ENCODE assay signal across 9 cellular contexts in the genomic region with DNA sequence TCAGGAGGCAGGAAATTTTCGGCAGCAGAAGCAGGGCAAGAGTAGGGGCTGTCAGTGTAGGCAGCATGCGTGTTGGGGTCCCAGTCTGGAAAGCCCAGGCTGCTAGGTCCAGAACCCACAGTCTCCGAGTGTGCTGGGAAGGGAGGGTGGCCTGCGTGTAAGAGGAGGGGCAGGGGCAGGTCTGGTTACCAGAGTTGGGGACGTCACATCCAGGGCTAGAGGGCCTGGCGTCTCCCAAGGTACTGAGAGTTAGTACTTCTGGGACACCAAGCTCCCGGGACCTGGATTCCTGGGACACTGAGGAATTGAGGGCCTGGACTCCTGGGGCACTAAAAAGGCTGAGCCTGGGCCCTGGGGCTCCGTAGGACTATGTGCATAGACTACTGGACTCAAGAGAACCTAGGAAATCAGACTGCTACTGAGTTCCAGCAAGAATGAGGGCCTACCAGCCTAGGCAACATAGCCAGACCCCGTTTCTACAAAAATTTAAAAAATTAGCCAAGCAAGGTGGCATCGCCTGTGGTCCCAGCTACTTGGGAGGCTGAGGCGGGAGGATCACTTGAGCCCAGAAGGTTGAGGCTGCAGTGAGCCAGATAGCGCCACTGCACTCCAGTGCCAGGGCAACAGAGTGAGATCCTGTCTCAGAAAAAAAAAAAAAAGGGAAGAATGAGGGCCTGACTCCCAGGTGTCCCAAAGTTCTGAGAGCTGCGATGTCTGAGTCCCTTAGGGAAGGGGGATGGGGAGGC. TPM values are rescaled to one million over a fixed set of nuclear protein-coding genes. Genes with fewer than 3 reads are reported as not detected.
A peak's percentile ranks its signal among the peaks of the same experiment; 100 is the strongest.
DNase-seq lines count a peak whose midpoint lies in the region; ATAC-seq and TF ChIP-seq lines count a peak whose summit lies in the region.
"Had no signal": no experiment of that assay in that cellular context is flagged by ENCODE, and none has a peak within 500 bp of the region (broad histone marks: within the 10 kb centered on the region; RNA-seq: fewer than 3 reads in every experiment).

No MANE protein-coding gene starts in this region.

- H3K4me3 ChIP-seq in BLaER1, result peak overlapping the region; percentile 83
- no peak overlapping the region for H3K4me3 ChIP-seq in NT2/D1 (ENCODE audit: insufficient read length, low read depth)
- peak overlapping the region; percentile 85 for H3K4me3 ChIP-seq in effector memory CD4-positive, alpha-beta T cell (ENCODE audit: insufficient read depth, low read depth, low read length, poor library complexity, severe bottlenecking)

- no peaks in the 10 kb centered on the region for H3K36me3 Mint-ChIP-seq in neural crest cell (ENCODE audit: low read depth)

- no peak for DNase-seq in NT2/D1 (ENCODE audit: low read depth, low spot score)
- no peak for DNase-seq in effector memory CD4-positive, alpha-beta T cell
- DNase-seq in neural crest cell (ENCODE audit: low read depth, low spot score), result no peak
- no peak for DNase-seq in EL
- DNase-seq in midbrain (lab: John Stamatoyannopoulos, UW), result no peak
- DNase-seq in anterior cingulate cortex (lab: John Stamatoyannopoulos, UW), result no peak

- H3K36me3 ChIP-seq in BLaER1 (peaks cover 50% of the 10 kb centered on the region), NT2/D1 (ENCODE audit: insufficient read depth, insufficient read length, low read length) (peaks cover 43% of the 10 kb centered on the region)
- peaks cover 42% of the 10 kb centered on the region for H3K36me3 ChIP-seq in effector memory CD4-positive, alpha-beta T cell (ENCODE audit: control insufficient read depth, insufficient read depth, low read length)

- H3K4me2 ChIP-seq in BLaER1, result peak overlapping the region; percentile 96

- H3K27me3 ChIP-seq in BLaER1, result no peaks in the 10 kb centered on the region
- H3K27me3 ChIP-seq in NT2/D1 (ENCODE audit: insufficient read depth, insufficient read length), result no peaks in the 10 kb centered on the region
- no peaks in the 10 kb centered on the region for H3K27me3 ChIP-seq in effector memory CD4-positive, alpha-beta T cell (replicated peaks; ENCODE audit: control insufficient read depth, insufficient read depth, low read length, poor library complexity, severe bottlenecking)
- H3K27me3 ChIP-seq: SJSA1 had no signal

- H3K4me3 Mint-ChIP-seq in neural crest cell, result peak overlapping the region; percentile 75

- H3K9me3 ChIP-seq in BLaER1 (no peaks in the 10 kb centered on the region), NT2/D1 (ENCODE audit: insufficient read depth, low read length) (no peaks in the 10 kb centered on the region)
- no peaks in the 10 kb centered on the region for H3K9me3 ChIP-seq in effector memory CD4-positive, alpha-beta T cell (ENCODE audit: control insufficient read depth, low read length)
- H3K9me3 ChIP-seq: SJSA1 had no signal

- no peak for ATAC-seq in HG03108 (IDR thresholded peaks at IDR 0.05; ENCODE audit: unreplicated experiment)

- peaks cover 31% of the 10 kb centered on the region for H3K27me3 Mint-ChIP-seq in neural crest cell (ENCODE audit: low read depth)

- no peaks in the 10 kb centered on the region for H3K9me3 Mint-ChIP-seq in neural crest cell

- no peak for TF ChIP-seq CTCF in neural crest cell (conservative IDR thresholded peaks at IDR 0.05)

- no peak overlapping the region for H3K27ac Mint-ChIP-seq in neural crest cell (ENCODE audit: unreplicated experiment)

- H3K4me1 Mint-ChIP-seq in neural crest cell, result no peaks in the 10 kb centered on the region

- H3K9ac ChIP-seq in BLaER1, result peak overlapping the region; percentile 84; the same call in 1 of the 2 replicates
- H3K9ac ChIP-seq in NT2/D1 (ENCODE audit: insufficient read length, low read depth), result peak overlapping the region; percentile 74

- no peaks in the 10 kb centered on the region for H4K20me1 ChIP-seq in BLaER1

- no peak overlapping the region; the same call in 1 of the 2 replicates for H3K27ac ChIP-seq in BLaER1
- peak overlapping the region; percentile 99 for H3K27ac ChIP-seq in effector memory CD4-positive, alpha-beta T cell (ENCODE audit: insufficient read depth, low read length, poor library complexity, severe bottlenecking)
- H3K27ac ChIP-seq: SJSA1 had no signal

- peaks cover 37% of the 10 kb centered on the region for H3K4me1 ChIP-seq in BLaER1
- no peaks in the 10 kb centered on the region for H3K4me1 ChIP-seq in NT2/D1 (ENCODE audit: insufficient read depth, insufficient read length)
- H3K4me1 ChIP-seq in effector memory CD4-positive, alpha-beta T cell (ENCODE audit: control insufficient read depth, insufficient read depth, low read length, poor library complexity, severe bottlenecking), result peaks cover 51% of the 10 kb centered on the region

RNA-seq across cellular contexts. Expression of a gene that starts 2.5 kb away (rescaled TPM):
- 6.4 and 8.0 TPM in 2 replicates for total RNA-seq in neural crest cell

RNA-seq across cellular contexts. Expression of a gene that starts 4.5 kb away (rescaled TPM):
- not detected in 2 replicates for total RNA-seq in neural crest cell
- total RNA-seq: SJSA1 had no signal

RNA-seq across cellular contexts. Expression of a gene that starts 10.2 kb away (rescaled TPM):
- total RNA-seq in neural crest cell, result not detected in 2 replicates
- total RNA-seq: SJSA1 had no signal

RNA-seq across cellular contexts. Expression of a gene that starts 29.5 kb away (rescaled TPM):
- total RNA-seq in neural crest cell, result 140 and 143 TPM in 2 replicates

RNA-seq across cellular contexts. Expression of a gene that starts 38.3 kb away (rescaled TPM):
- 33.9 and 36.0 TPM in 2 replicates for total RNA-seq in neural crest cell
